Comparison of ENCODE assay signal across 2 cellular contexts in genomic region chr21:42454221-42454570, GRCh38.
TF ChIP-seq lines count a peak whose summit lies in the region.

No MANE protein-coding gene starts in this region.

TF ChIP-seq in GM23338, 12 proteins besides CTCF, POLR2A, EP300 and RAD21:
- no peak for TF ChIP-seq EZH2phosphoT487 (IDR thresholded peaks at IDR 0.05; ENCODE audit: unreplicated experiment)
- no peak for TF ChIP-seq REST (IDR thresholded peaks at IDR 0.05; ENCODE audit: unreplicated experiment)
- no peak for TF ChIP-seq EZH2 (IDR thresholded peaks at IDR 0.05; ENCODE audit: low read depth, unreplicated experiment)
- no peak for TF ChIP-seq ZNF462 (CRISPR knock-in tag; IDR thresholded peaks at IDR 0.05)
- TF ChIP-seq CREB1 (CRISPR knock-in tag; IDR thresholded peaks at IDR 0.05; ENCODE audit: low read depth) = no peak
- no peak for TF ChIP-seq JUNB (IDR thresholded peaks at IDR 0.05; ENCODE audit: unreplicated experiment)
- TF ChIP-seq NANOG (IDR thresholded peaks at IDR 0.05; ENCODE audit: borderline replicate concordance) = no peak
TF ChIP-seq in GM23338: peak in this region for 0.

TF ChIP-seq in H1, 55 proteins besides CTCF, POLR2A, EP300 and RAD21:
- TF ChIP-seq SIRT6 (IDR thresholded peaks at IDR 0.05; ENCODE audit: low read length) (no peak), RNF2 (IDR thresholded peaks at IDR 0.05; ENCODE audit: borderline replicate concordance, low read depth, low read length, missing control alignments, poor library complexity, severe bottlenecking) (no peak), NANOG (IDR thresholded peaks at IDR 0.05; ENCODE audit: insufficient read depth, low read depth, low read length, poor library complexity, severe bottlenecking) (no peak), ATF2 (IDR thresholded peaks at IDR 0.05; ENCODE audit: low read length) (no peak), CTBP2 (IDR thresholded peaks at IDR 0.05; ENCODE audit: borderline replicate concordance, insufficient read depth, insufficient read length, low read length) (no peak), SRF (IDR thresholded peaks at IDR 0.05; ENCODE audit: low read depth, low read length) (no peak), ZNF274 (IDR thresholded peaks at IDR 0.05; ENCODE audit: borderline replicate concordance, extremely low read depth, low read length) (no peak), RFX5 (IDR thresholded peaks at IDR 0.05; ENCODE audit: borderline replicate concordance, low read depth, low read length) (no peak), SIN3A (conservative IDR thresholded peaks at IDR 0.05 in 1 of 2, IDR thresholded peaks at IDR 0.05 in 1 of 2; ENCODE audit: low read depth in 1 of 2, low read length in 2 of 2) (no peak), BACH1 (IDR thresholded peaks at IDR 0.05; ENCODE audit: low read length) (no peak), EZH2 (IDR thresholded peaks at IDR 0.05; ENCODE audit: low read depth, low read length, severe bottlenecking) (no peak), SIX5 (IDR thresholded peaks at IDR 0.05; ENCODE audit: low read depth, low read length) (no peak), SP2 (IDR thresholded peaks at IDR 0.05; ENCODE audit: low read length) (no peak), TBP (IDR thresholded peaks at IDR 0.05; ENCODE audit: low read depth, low read length) (no peak)
